In genomic region chr10:96651998-96652431, GRCh38 we compare ENCODE assay signal across 8 cellular contexts.
DNase-seq lines count a peak whose midpoint lies in the region; ATAC-seq and TF ChIP-seq lines count a peak whose summit lies in the region.

No MANE protein-coding gene starts in this region.

- H3K4me1 Mint-ChIP-seq in activated CD8-positive, alpha-beta T cell treated with anti-CD3 and anti-CD28 coated beads for 36 hours (ENCODE audit: low read depth), result peaks cover 48% of the 10 kb centered on the region

- peak overlapping the region in 1 of 12 donors; percentile 69 for H3K27ac ChIP-seq in heart left ventricle
- no peak overlapping the region for H3K27ac ChIP-seq in suprapubic skin

- intact Hi-C loops in heart left ventricle (cut with DNase I) (loop anchor here in 1 of 10 donors (10.0 kb wide), 1 partner anchor 63 kb away; no protein-coding TSS in a partner anchor), cardiac septum (cut with DNase I) (no loop called here)
- intact Hi-C loops in activated CD8-positive, alpha-beta T cell treated with anti-CD3 and anti-CD28 coated beads for 36 hours (cut with micrococcal nuclease), result loop anchor here (5.0 kb wide), 1 partner anchor 65 kb away; no protein-coding TSS in a partner anchor

- H3K4me3 Mint-ChIP-seq in activated CD8-positive, alpha-beta T cell treated with anti-CD3 and anti-CD28 coated beads for 36 hours, result peak overlapping the region; percentile 14

- no peak overlapping the region for H3K4me3 ChIP-seq in heart left ventricle
- no peak overlapping the region for H3K4me3 ChIP-seq in suprapubic skin

- POLR2A ChIA-PET in activated CD8-positive, alpha-beta T cell treated with anti-CD3 and anti-CD28 coated beads for 36 hours (lab: Charles Lee), result interaction anchor here (1.0 to 1.4 kb wide), 3 partner anchors 18 to 40 kb away, joined by 3 read pairs; no protein-coding TSS in a partner anchor

- no peak for TF ChIP-seq EP300 in suprapubic skin (IDR thresholded peaks at IDR 0.05)

- CTCF ChIA-PET in activated CD8-positive, alpha-beta T cell treated with anti-CD3 and anti-CD28 coated beads for 36 hours (lab: Charles Lee), result interaction anchor here (1.2 to 4.4 kb wide), 3 partner anchors 10 to 421 kb away, joined by 4 to 28 read pairs (median 5); no protein-coding TSS in a partner anchor

- H3K4me1 ChIP-seq in heart left ventricle, result peaks cover 0 to 48% (median 0%) of the 10 kb centered on the region in 12 donors
- H3K4me1 ChIP-seq in suprapubic skin, result no peaks in the 10 kb centered on the region

- H3K36me3 Mint-ChIP-seq in activated CD8-positive, alpha-beta T cell treated with anti-CD3 and anti-CD28 coated beads for 36 hours (ENCODE audit: low read depth), result peaks cover 2% of the 10 kb centered on the region

- DNase-seq in heart left ventricle (peak in 3 of 5 donors; percentile 31 to 35 (median 35)), cardiac septum (ENCODE audit: low spot score) (no peak), dermis blood vessel endothelial cell (no peak), suprapubic skin (ENCODE audit: low spot score in 2 of 2) (no peak), mesenteric fat pad (ENCODE audit: low spot score) (no peak)
- peak; percentile 79 for DNase-seq in activated CD8-positive, alpha-beta T cell treated with anti-CD3 and anti-CD28 coated beads for 36 hours
- DNase-seq in stimulated activated naive CD8-positive, alpha-beta T cell treated with anti-CD3 and anti-CD28 coated beads, Interleukin-15, Interleukin-2, amounts not matched to agents 100 U/mL and 50 U/mL, for 24 hours, result peak; percentile 70

- peak overlapping the region; percentile 61 for H3K27ac Mint-ChIP-seq in activated CD8-positive, alpha-beta T cell treated with anti-CD3 and anti-CD28 coated beads for 36 hours

- peaks cover 0 to 4% (median 0%) of the 10 kb centered on the region in 9 donors for H3K27me3 ChIP-seq in heart left ventricle
- no peaks in the 10 kb centered on the region for H3K27me3 ChIP-seq in suprapubic skin

- TF ChIP-seq POLR2A in heart left ventricle (IDR thresholded peaks at IDR 0.05) (no peak), suprapubic skin (IDR thresholded peaks at IDR 0.05) (no peak)

- WGBS in heart left ventricle, 4 donors, result 74 to 91% (median 83%) methylated on average over 8 of the region's 8 CpGs
- WGBS in suprapubic skin, result 76% methylated on average over 8 of the region's 8 CpGs

- TF ChIP-seq CTCF in heart left ventricle (IDR thresholded peaks at IDR 0.05) (no peak), suprapubic skin (IDR thresholded peaks at IDR 0.05) (no peak)
- TF ChIP-seq CTCF in activated CD8-positive, alpha-beta T cell treated with anti-CD3 and anti-CD28 coated beads for 36 hours (IDR thresholded peaks at IDR 0.05), result no peak

- no peaks in the 10 kb centered on the region for H3K27me3 Mint-ChIP-seq in activated CD8-positive, alpha-beta T cell treated with anti-CD3 and anti-CD28 coated beads for 36 hours

- ATAC-seq in heart left ventricle (peak in 1 of 4 donors; percentile 73), HG03378 (IDR thresholded peaks at IDR 0.05; ENCODE audit: unreplicated experiment) (peak; percentile 66)
- ATAC-seq in activated CD8-positive, alpha-beta T cell treated with anti-CD3 and anti-CD28 coated beads for 36 hours, result peak; percentile 79
- peak; percentile 82 for ATAC-seq in stimulated activated naive CD8-positive, alpha-beta T cell treated with anti-CD3 and anti-CD28 coated beads, Interleukin-15, Interleukin-2, amounts not matched to agents 100 U/mL and 50 U/mL, for 24 hours

- H3K9me3 ChIP-seq in heart left ventricle, result no peaks in the 10 kb centered on the region
- no peaks in the 10 kb centered on the region for H3K9me3 ChIP-seq in suprapubic skin

- peaks cover 0 to 34% (median 0%) of the 10 kb centered on the region in 9 donors for H3K36me3 ChIP-seq in heart left ventricle
- H3K36me3 ChIP-seq in suprapubic skin, result no peaks in the 10 kb centered on the region

- H3K9me3 Mint-ChIP-seq in activated CD8-positive, alpha-beta T cell treated with anti-CD3 and anti-CD28 coated beads for 36 hours, result peaks cover 2% of the 10 kb centered on the region

Comparison
In these comparisons a context has a peak if more than half of its experiments do, and no peak if none do; other contexts are left out.
1. DNase-seq: peak in heart left ventricle (3 of 5), activated CD8-positive, alpha-beta T cell treated with anti-CD3 and anti-CD28 coated beads for 36 hours (single experiment) and stimulated activated naive CD8-positive, alpha-beta T cell treated with anti-CD3 and anti-CD28 coated beads, Interleukin-15, Interleukin-2, amounts not matched to agents 100 U/mL and 50 U/mL, for 24 hours (single experiment); none in cardiac septum (single experiment), dermis blood vessel endothelial cell (single experiment), suprapubic skin (0 of 2) and mesenteric fat pad (single experiment).